In the genomic region with DNA sequence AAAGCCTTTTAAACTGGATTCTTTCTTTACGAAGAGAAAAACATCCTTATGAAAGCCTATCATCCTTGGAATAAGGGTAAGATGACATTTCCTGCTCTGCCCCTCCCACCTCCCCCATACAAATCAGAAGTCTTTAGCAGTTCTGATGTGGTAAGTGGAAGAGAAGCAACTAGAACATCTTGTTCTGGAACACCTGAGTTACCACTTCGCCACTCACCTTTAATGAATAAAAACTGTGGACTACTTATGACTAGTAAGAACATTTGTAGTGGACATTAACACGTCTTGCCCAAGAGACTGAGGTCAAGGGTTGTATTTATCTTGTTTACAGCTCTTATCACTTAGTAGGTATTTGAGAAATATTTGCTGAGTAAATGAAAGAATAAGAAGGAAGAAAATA, we compare ENCODE assay signal across 36 cellular contexts. TPM values are rescaled to one million over a fixed set of nuclear protein-coding genes. Genes with fewer than 3 reads are reported as not detected.
"Had no signal": no experiment of that assay in that cellular context is flagged by ENCODE, and none has a peak within 500 bp of the region (broad histone marks: within the 10 kb centered on the region; RNA-seq: fewer than 3 reads in every experiment).

No MANE protein-coding gene starts in this region.

- H3K4me3 Mint-ChIP-seq: memory B cell; nephron progenitor cell; stimulated activated naive B cell treated with anti-CD40 and anti-IgM and Interleukin-4, amounts not matched to agents 10 μg/mL and 1 μg/mL and 100 μg/mL, for 72 hours; T-helper 2 cell treated with Interferon-gamma antibody and Interleukin-4, amounts not matched to agents 5 μg/mL and 100 μg/mL, for 36 hours had no signal

- H3K9me3 Mint-ChIP-seq: activated naive CD4-positive, alpha-beta T cell treated with anti-CD3 and anti-CD28 coated beads, Interleukin-2, amount 50 U/mL, for 72 hours; memory B cell; stimulated activated naive B cell treated with anti-CD40 and anti-IgM and Interleukin-4, amounts not matched to agents 10 μg/mL and 1 μg/mL and 100 μg/mL, for 72 hours; T-helper 2 cell treated with Interferon-gamma antibody and Interleukin-4, amounts not matched to agents 5 μg/mL and 100 μg/mL, for 36 hours had no signal

- DNase-seq: activated CD4-positive, alpha-beta T cell treated with anti-CD3 and anti-CD28 coated beads for 4 hours; activated CD4-positive, alpha-beta T cell treated with anti-CD3 and anti-CD28 coated beads, Interleukin-2, amount 50 U/mL, for 48 hours; activated CD4-positive, CD25-positive, alpha-beta regulatory T cell; activated CD8-positive, alpha-beta memory T cell treated with anti-CD3 and anti-CD28 coated beads for 24 hours; activated effector memory CD4-positive, alpha-beta T cell treated with anti-CD3 and anti-CD28 coated beads, Interleukin-2, amount 50 U/mL, for 16 hours; brain microvascular endothelial cell; hippocampal formation; left cardiac atrium; nephron progenitor cell; ovary; right lobe of liver; stimulated activated CD4-positive, alpha-beta T cell treated with anti-CD3 and anti-CD28 coated beads, Interleukin-12 subunit alpha, Interleukin-12 subunit beta, amount 100 ng/mL, for 4 hours; stimulated activated CD4-positive, alpha-beta T cell treated with anti-CD3 and anti-CD28 coated beads, Interleukin-4, amount 100 ng/mL, for 4 hours; stimulated activated naive B cell treated with anti-CD40 and anti-IgM and Interleukin-4, amounts not matched to agents 10 μg/mL and 1 μg/mL and 100 μg/mL, for 72 hours; stomach; T-helper 1 cell had no signal

- ATAC-seq: activated naive CD4-positive, alpha-beta T cell treated with anti-CD3 and anti-CD28 coated beads, Interleukin-2, amount 50 U/mL, for 72 hours; gastroesophageal sphincter; left cardiac atrium; right lobe of liver; stimulated activated naive B cell treated with anti-CD40 and anti-IgM and Interleukin-4, amounts not matched to agents 10 μg/mL and 1 μg/mL and 100 μg/mL, for 72 hours had no signal

- H3K36me3 ChIP-seq: ascending aorta, brain microvascular endothelial cell, gastroesophageal sphincter, neutrophil, ovary, right lobe of liver, stomach, suprapubic skin, tibial nerve had no signal

- H3K4me1 ChIP-seq: ascending aorta, right lobe of liver had no signal

- H3K27me3 ChIP-seq: ascending aorta, brain microvascular endothelial cell, gastroesophageal sphincter, ovary, right lobe of liver, suprapubic skin had no signal

- H3K27me3 Mint-ChIP-seq: memory B cell; stimulated activated naive B cell treated with anti-CD40 and anti-IgM and Interleukin-4, amounts not matched to agents 10 μg/mL and 1 μg/mL and 100 μg/mL, for 72 hours had no signal

- H3K27ac ChIP-seq: ascending aorta, brain microvascular endothelial cell, coronary artery, gastroesophageal sphincter, neutrophil, ovary, right lobe of liver, stomach, suprapubic skin, tibial nerve had no signal

- H3K27ac Mint-ChIP-seq: activated naive CD4-positive, alpha-beta T cell treated with anti-CD3 and anti-CD28 coated beads, Interleukin-2, amount 50 U/mL, for 72 hours; memory B cell; nephron progenitor cell; progenitor cell of endocrine pancreas; T-helper 2 cell treated with Interferon-gamma antibody and Interleukin-4, amounts not matched to agents 5 μg/mL and 100 μg/mL, for 36 hours had no signal

- H3K36me3 Mint-ChIP-seq: activated naive CD4-positive, alpha-beta T cell treated with anti-CD3 and anti-CD28 coated beads, Interleukin-2, amount 50 U/mL, for 72 hours; memory B cell had no signal

- H3K4me3 ChIP-seq: ascending aorta, coronary artery, gastroesophageal sphincter, ovary, right lobe of liver, stomach, suprapubic skin, tibial nerve had no signal

- H3K9me3 ChIP-seq: ascending aorta, gastroesophageal sphincter, neutrophil, ovary, right lobe of liver, stomach, suprapubic skin, tibial nerve had no signal

RNA-seq across cellular contexts. Expression of a gene that starts 4.3 kb away (rescaled TPM):
- total RNA-seq: ascending aorta, fibroblast of villous mesenchyme, left cardiac atrium had no signal

RNA-seq across cellular contexts. Expression of a gene that starts 45.1 kb away (rescaled TPM):
- total RNA-seq: activated naive CD4-positive, alpha-beta T cell treated with anti-CD3 and anti-CD28 coated beads, Interleukin-2, amount 50 U/mL, for 72 hours; ascending aorta; cardiac septum; cerebellum; endothelial cell of umbilical vein; fibroblast of lung; fibroblast of villous mesenchyme; gastroesophageal sphincter; left cardiac atrium; liver; mononuclear cell; myocyte; ovary; progenitor cell of endocrine pancreas; renal cortical epithelial cell; right lobe of liver; skeletal muscle tissue; stomach; suprapubic skin; tibial nerve had no signal

RNA-seq across cellular contexts. Expression of a gene that starts 50.2 kb away (rescaled TPM):
- total RNA-seq: activated naive CD4-positive, alpha-beta T cell treated with anti-CD3 and anti-CD28 coated beads, Interleukin-2, amount 50 U/mL, for 72 hours; ascending aorta; cardiac septum; cerebellum; endothelial cell of umbilical vein; fibroblast of lung; left cardiac atrium; liver; mononuclear cell; ovary; progenitor cell of endocrine pancreas; renal cortical epithelial cell; right lobe of liver; skeletal muscle tissue; tibial nerve had no signal
